Comparison of ENCODE assay signal across 1 cellular context in genomic region chr21:30256100-30256499, GRCh38.
TF ChIP-seq lines count a peak whose summit lies in the region.

No MANE protein-coding gene starts in this region.

TF ChIP-seq in WTC11, 78 proteins besides CTCF, POLR2A, EP300 and RAD21 (continued from another document):
- TF ChIP-seq PRDM15 (CRISPR knock-in tag; IDR thresholded peaks at IDR 0.05) (no peak), SP1 (CRISPR knock-in tag; conservative IDR thresholded peaks at IDR 0.05) (no peak), NR2C2 (CRISPR knock-in tag; IDR thresholded peaks at IDR 0.05) (no peak)
